8 cellular contexts compared by ENCODE assay signal in the genomic region with DNA sequence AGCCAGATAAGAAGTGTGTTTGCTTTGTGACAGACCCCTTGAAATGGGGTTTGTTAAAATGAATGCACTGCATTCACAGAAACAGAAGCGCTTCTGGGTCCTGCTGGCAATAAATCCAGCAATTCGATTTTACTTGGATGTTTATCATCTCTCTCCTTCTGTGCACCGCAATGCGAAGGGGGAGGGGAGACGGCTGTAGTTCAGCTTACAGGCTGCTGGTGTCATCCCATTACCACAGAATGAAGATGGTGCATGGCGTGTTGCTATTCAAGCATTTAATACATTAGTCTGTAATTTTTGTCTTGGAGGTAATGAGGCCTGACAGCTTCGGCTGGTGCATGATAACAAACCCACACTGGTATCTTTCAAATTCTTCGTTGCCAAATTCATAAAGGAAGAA.
DNase-seq lines count a peak whose midpoint lies in the region; ATAC-seq, FAIRE-seq and TF ChIP-seq lines count a peak whose summit lies in the region.

No MANE protein-coding gene starts in this region.

- no peak overlapping the region for H3K27ac Mint-ChIP-seq in chondrocyte (ENCODE audit: unreplicated experiment)
- H3K27ac Mint-ChIP-seq in T-helper 17 cell: no peak overlapping the region

- no peak for ATAC-seq in HG03108 (IDR thresholded peaks at IDR 0.05; ENCODE audit: unreplicated experiment)
- ATAC-seq in T-helper 17 cell: no peak

- H3K36me3 Mint-ChIP-seq in chondrocyte (ENCODE audit: low read depth) (no peaks in the 10 kb centered on the region), T-helper 17 cell (ENCODE audit: low read depth) (no peaks in the 10 kb centered on the region)

- TF ChIP-seq CTCF in chondrocyte (IDR thresholded peaks at IDR 0.05): peak; percentile 78

- DNase-seq in DMS153 treated with DMSO at 0.1 percent for 48 hours (lab: John Stamatoyannopoulos, UW; ENCODE audit: unreplicated experiment) (peak; percentile 9), NCI-H460 (ENCODE audit: extremely low read depth, low read depth) (peak; percentile 58), chondrocyte (ENCODE audit: low spot score) (no peak), midbrain (lab: John Stamatoyannopoulos, UW) (peak; percentile 76), GM12892 (ENCODE audit: insufficient read length) (no peak), DMS79 treated with DMSO at 0.1 percent for 48 hours (lab: John Stamatoyannopoulos, UW) (no peak), T-helper 17 cell (no peak)

- peaks cover 10% of the 10 kb centered on the region for H3K9me3 Mint-ChIP-seq in chondrocyte (ENCODE audit: low read depth)

- no peak overlapping the region for H3K4me3 Mint-ChIP-seq in chondrocyte (ENCODE audit: unreplicated experiment)
- H3K4me3 Mint-ChIP-seq in T-helper 17 cell: no peak overlapping the region

- H3K9me3 ChIP-seq in T-helper 17 cell (ENCODE audit: control insufficient read depth, low read length, poor library complexity, severe bottlenecking): no peaks in the 10 kb centered on the region

- no peak for FAIRE-seq in GM12892 (lab: Jason Lieb, UNC)

- no peak for TF ChIP-seq POLR2A in GM12892 (IDR thresholded peaks at IDR 0.05; ENCODE audit: low read depth, low read length)

- H3K27me3 Mint-ChIP-seq in chondrocyte (ENCODE audit: low read depth) (no peaks in the 10 kb centered on the region), T-helper 17 cell (no peaks in the 10 kb centered on the region)

- H3K4me1 Mint-ChIP-seq in chondrocyte (ENCODE audit: low read depth): peaks cover 15% of the 10 kb centered on the region
- H3K4me1 Mint-ChIP-seq in T-helper 17 cell: no peaks in the 10 kb centered on the region

Comparison
In these comparisons a context has a peak if more than half of its experiments do, and no peak if none do; other contexts are left out.
1. DNase-seq: peak in DMS153 treated with DMSO at 0.1 percent for 48 hours (single experiment), NCI-H460 (single experiment) and midbrain (single experiment); none in chondrocyte (single experiment), GM12892 (single experiment), DMS79 treated with DMSO at 0.1 percent for 48 hours (single experiment) and T-helper 17 cell (0 of 3).